In the genomic region with DNA sequence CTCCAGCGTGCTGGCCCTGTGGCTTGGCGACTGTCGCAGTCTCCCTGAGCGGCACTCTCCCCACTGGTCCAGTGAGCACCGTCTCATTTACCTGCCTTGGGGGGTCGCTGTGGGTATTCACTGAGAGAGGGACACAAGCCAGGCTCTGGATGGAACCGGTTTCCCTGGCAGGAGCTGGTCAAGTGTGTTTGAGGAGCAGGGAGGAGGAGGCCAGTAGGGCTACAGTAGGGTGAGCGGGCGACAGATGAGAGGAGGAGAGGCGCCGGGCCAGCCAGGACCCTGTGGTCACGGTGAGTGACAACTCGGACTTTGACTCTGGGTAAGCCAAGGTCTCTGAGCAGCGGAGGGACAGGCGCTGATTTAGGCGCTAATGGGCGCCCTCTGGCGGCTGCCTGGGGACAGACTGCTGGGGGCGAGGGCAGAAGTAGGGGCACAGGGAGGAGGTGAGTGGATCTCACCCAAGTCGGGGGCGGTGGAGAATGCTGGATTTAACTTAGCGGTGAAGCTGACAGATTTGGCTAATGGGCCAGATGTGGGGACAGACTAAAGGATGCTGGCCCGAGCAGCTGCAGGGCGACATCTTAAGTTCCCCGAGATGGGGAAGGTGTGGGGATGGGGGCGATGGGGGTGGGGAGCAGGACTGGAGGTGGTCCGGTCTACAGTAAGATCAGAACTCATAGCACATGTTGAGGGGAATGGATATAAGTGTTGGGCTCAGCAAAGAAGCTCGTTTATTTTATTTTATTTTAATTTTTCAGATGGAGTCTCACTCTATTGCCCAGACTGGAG, we compare ENCODE assay signal across 8 cellular contexts. TPM values are rescaled to one million over a fixed set of nuclear protein-coding genes. Genes with fewer than 3 reads are reported as not detected.
A peak's percentile ranks its signal among the peaks of the same experiment; 100 is the strongest.
DNase-seq lines count a peak whose midpoint lies in the region; ATAC-seq and TF ChIP-seq lines count a peak whose summit lies in the region.

No MANE protein-coding gene starts in this region.

- peak overlapping the region; percentile 1 for H3K4me2 ChIP-seq in H9 (ENCODE audit: insufficient read depth, insufficient read length, low read length)
- peak overlapping the region; percentile 14 for H3K4me2 ChIP-seq in mesendoderm (ENCODE audit: low read length)

- H3K14ac ChIP-seq in H9 (ENCODE audit: insufficient read depth, low read length): no peak overlapping the region

- no peak overlapping the region for H4K5ac ChIP-seq in H9 (ENCODE audit: insufficient read length, low read depth, low read length)
- no peak overlapping the region for H4K5ac ChIP-seq in mesendoderm (ENCODE audit: low read length)

- no peak overlapping the region for H2AK5ac ChIP-seq in H9 (ENCODE audit: insufficient read length, low read length)
- H2AK5ac ChIP-seq in mesendoderm (ENCODE audit: low read length): no peak overlapping the region

- H2BK20ac ChIP-seq in H9 (ENCODE audit: low read depth, low read length, poor library complexity, severe bottlenecking): no peak overlapping the region

- H3K79me1 ChIP-seq in H9 (ENCODE audit: insufficient read depth, low read depth, low read length, poor library complexity, severe bottlenecking) (peaks cover under 1% of the 10 kb centered on the region), mesendoderm (ENCODE audit: low read length) (peaks cover 7% of the 10 kb centered on the region)

- H3K4ac ChIP-seq in H9 (ENCODE audit: low read depth, low read length) (no peak overlapping the region), mesendoderm (ENCODE audit: low read depth, low read length) (no peak overlapping the region)

- no peaks in the 10 kb centered on the region for H3K27me3 ChIP-seq in H9 (ENCODE audit: insufficient read depth, low read length)
- H3K27me3 ChIP-seq in effector memory CD4-positive, alpha-beta T cell (replicated peaks; ENCODE audit: control insufficient read depth, insufficient read depth, low read length, poor library complexity, severe bottlenecking): no peaks in the 10 kb centered on the region
- H3K27me3 ChIP-seq in mesendoderm (ENCODE audit: insufficient read depth, low read length, poor library complexity): no peaks in the 10 kb centered on the region

- H4K20me1 ChIP-seq in H9 (ENCODE audit: control insufficient read depth, insufficient read depth, insufficient read length): no peaks in the 10 kb centered on the region

- peak; percentile 96; the same call in 2 of the 3 replicates for TF ChIP-seq CTCF in H9 (conservative IDR thresholded peaks at IDR 0.05)

- peak overlapping the region; percentile 39 to 77 for H3K4me3 Mint-ChIP-seq in H9

- no peak overlapping the region for H3K9ac ChIP-seq in H9 (ENCODE audit: extremely low read depth, insufficient read length, low read length)
- peak overlapping the region; percentile 46 for H3K9ac ChIP-seq in mesendoderm (ENCODE audit: low read length)

- H3K79me2 ChIP-seq in H9 (ENCODE audit: insufficient read depth, low read length) (no peaks in the 10 kb centered on the region), mesendoderm (ENCODE audit: control insufficient read depth, insufficient read depth, low read length) (peaks cover 4% of the 10 kb centered on the region)

- ATAC-seq in GM21390 (IDR thresholded peaks at IDR 0.05; ENCODE audit: unreplicated experiment): no peak

- DNase-seq in AG20443 (ENCODE audit: low spot score) (peak; percentile 83), H9 (peak; percentile 94), NCI-H82 treated with DMSO at 0.1 percent for 48 hours (lab: John Stamatoyannopoulos, UW; ENCODE audit: unreplicated experiment) (peak; percentile 92), mesendoderm (peak; percentile 92)
- DNase-seq in activated CD8-positive, alpha-beta memory T cell treated with anti-CD3 and anti-CD28 coated beads for 1 hour (ENCODE audit: extremely low read depth in 1 of 2, low read depth in 1 of 2): peak; percentile 45 to 66
- DNase-seq in effector memory CD4-positive, alpha-beta T cell: peak; percentile 45 to 64 (median 50)
- peak; percentile 53 to 64 for DNase-seq in stimulated activated CD8-positive, alpha-beta memory T cell treated with anti-CD3 and anti-CD28 coated beads, Interleukin-15, amount 100 ng/mL, for 48 hours (ENCODE audit: low read depth in 2 of 2)

- peaks cover 10 to 19% of the 10 kb centered on the region in 2 experiments for H3K4me1 Mint-ChIP-seq in H9

- H3K36me3 ChIP-seq in effector memory CD4-positive, alpha-beta T cell (ENCODE audit: control insufficient read depth, insufficient read depth, low read length): no peaks in the 10 kb centered on the region
- peaks cover 1% of the 10 kb centered on the region for H3K36me3 ChIP-seq in mesendoderm (ENCODE audit: control insufficient read depth, insufficient read depth, low read length)

- no peak overlapping the region for H2BK12ac ChIP-seq in H9 (ENCODE audit: insufficient read length, low read depth, low read length)

- H2AFZ ChIP-seq in H9 (ENCODE audit: low read length): no peak overlapping the region

- H3K23me2 ChIP-seq in H9 (ENCODE audit: insufficient read length, low read depth, low read length, poor library complexity, severe bottlenecking): peaks cover 4% of the 10 kb centered on the region

- WGBS in H9 (ENCODE audit: extremely low coverage, insufficient read length, low lambda C conversion rate): no CpG with 5 or more reads among the region's 28 CpGs
- WGBS in mesendoderm (ENCODE audit: extremely low coverage, insufficient coverage, low lambda C conversion rate): no CpG with 5 or more reads among the region's 28 CpGs

- H4K91ac ChIP-seq in H9 (ENCODE audit: insufficient read length, low read depth, low read length): no peak overlapping the region

- peaks cover 2% of the 10 kb centered on the region; the same call in 1 of the 2 replicates for H3K27me3 Mint-ChIP-seq in H9 (ENCODE audit: low read depth)

- H4K8ac ChIP-seq in H9 (replicated peaks; ENCODE audit: insufficient read length, low read depth, low read length) (no peak overlapping the region), mesendoderm (ENCODE audit: low read depth, low read length) (no peak overlapping the region)

- no peaks in the 10 kb centered on the region; a peak in 1 of 5 replicates for H3K9me3 Mint-ChIP-seq in H9

- H3K27ac ChIP-seq in H9 (ENCODE audit: insufficient read length, low read depth, low read length) (no peak overlapping the region), mesendoderm (ENCODE audit: low read depth, low read length) (peak overlapping the region; percentile 10)
- H3K27ac ChIP-seq in effector memory CD4-positive, alpha-beta T cell (ENCODE audit: insufficient read depth, low read length, poor library complexity, severe bottlenecking): no peak overlapping the region

- H3K9me3 ChIP-seq in H9 (ENCODE audit: control insufficient read depth, low read depth, low read length): no peaks in the 10 kb centered on the region
- H3K9me3 ChIP-seq in effector memory CD4-positive, alpha-beta T cell (ENCODE audit: control insufficient read depth, low read length): no peaks in the 10 kb centered on the region

- H3K4me1 ChIP-seq in H9 (ENCODE audit: insufficient read depth, low read length): peaks cover 2% of the 10 kb centered on the region; the same call in 1 of the 2 replicates
- H3K4me1 ChIP-seq in effector memory CD4-positive, alpha-beta T cell (ENCODE audit: control insufficient read depth, insufficient read depth, low read length, poor library complexity, severe bottlenecking): peaks cover 6% of the 10 kb centered on the region
- no peaks in the 10 kb centered on the region for H3K4me1 ChIP-seq in mesendoderm (ENCODE audit: control insufficient read depth, low read depth, low read length)

- H3K27ac Mint-ChIP-seq in H9: peak overlapping the region; percentile 87 to 97 (median 96)

- peaks cover 23 to 43% (median 35%) of the 10 kb centered on the region in 3 experiments; a peak in 6 of 7 replicates for H3K36me3 Mint-ChIP-seq in H9 (ENCODE audit: insufficient read depth in 1 of 3, low read depth in 3 of 3)

- H3K23ac ChIP-seq in H9 (ENCODE audit: insufficient read length, low read depth, low read length) (no peak overlapping the region), mesendoderm (ENCODE audit: low read length) (no peak overlapping the region)

- H3K56ac ChIP-seq in H9 (ENCODE audit: insufficient read length, low read depth, low read length): no peak overlapping the region
- peak overlapping the region; percentile 73 for H3K56ac ChIP-seq in mesendoderm (ENCODE audit: low read length)

- no peak overlapping the region for H2BK15ac ChIP-seq in H9 (ENCODE audit: low read depth, low read length)
- no peak overlapping the region for H2BK15ac ChIP-seq in mesendoderm (replicated peaks; ENCODE audit: low read depth)

- H2BK120ac ChIP-seq in H9 (ENCODE audit: low read depth, low read length, poor library complexity, severe bottlenecking): no peak overlapping the region
- no peak overlapping the region for H2BK120ac ChIP-seq in mesendoderm (ENCODE audit: low read depth, low read length)

- H2BK5ac ChIP-seq in H9 (ENCODE audit: insufficient read length, low read length) (no peak overlapping the region), mesendoderm (ENCODE audit: low read length) (no peak overlapping the region)

- no peak overlapping the region for H3K4me3 ChIP-seq in effector memory CD4-positive, alpha-beta T cell (ENCODE audit: insufficient read depth, low read depth, low read length, poor library complexity, severe bottlenecking)
- no peak overlapping the region for H3K4me3 ChIP-seq in mesendoderm (ENCODE audit: low read length)

- no peak overlapping the region for H3T11ph ChIP-seq in H9 (ENCODE audit: low read length)

- H3K18ac ChIP-seq in H9 (ENCODE audit: insufficient read length, low read depth, low read length) (no peak overlapping the region), mesendoderm (ENCODE audit: low read length) (no peak overlapping the region)

RNA-seq across cellular contexts. Expression of a gene that starts 4.7 kb away (rescaled TPM):
- total RNA-seq in H9 (2021): 504 and 505 TPM in 2 replicates
- polyA plus RNA-seq in mesendoderm (2013, experiment 1 of 2): 427 TPM
- polyA plus RNA-seq in mesendoderm (2013, experiment 2 of 2): 426 TPM

RNA-seq across cellular contexts. Expression of a gene that starts 6.6 kb away (rescaled TPM):
- total RNA-seq in H9 (2021): 145 and 154 TPM in 2 replicates
- polyA plus RNA-seq in mesendoderm (2013, experiment 1 of 2): 151 TPM
- polyA plus RNA-seq in mesendoderm (2013, experiment 2 of 2): 154 TPM

RNA-seq across cellular contexts. Expression of a gene that starts 6.7 kb away (rescaled TPM):
- total RNA-seq in H9 (2021): 185 and 205 TPM in 2 replicates
- polyA plus RNA-seq in mesendoderm (2013, experiment 1 of 2): 94.1 TPM
- 90.7 TPM for polyA plus RNA-seq in mesendoderm (2013, experiment 2 of 2)

RNA-seq across cellular contexts. Expression of a gene that starts 17.1 kb away (rescaled TPM):
- 13.5 and 13.6 TPM in 2 replicates for total RNA-seq in H9 (2021)
- polyA plus RNA-seq in mesendoderm (2013, experiment 1 of 2): 5.8 TPM
- 5.4 TPM for polyA plus RNA-seq in mesendoderm (2013, experiment 2 of 2)

RNA-seq across cellular contexts. Expression of a gene that starts 18.6 kb away (rescaled TPM):
- total RNA-seq in H9 (2021): 66.4 and 74.6 TPM in 2 replicates
- 19.1 TPM for polyA plus RNA-seq in mesendoderm (2013, experiment 1 of 2)
- 21.9 TPM for polyA plus RNA-seq in mesendoderm (2013, experiment 2 of 2)
